Comparison of ENCODE assay signal across 14 cellular contexts in genomic region chr10:30041394-30042105, GRCh38. TPM values are rescaled to one million over a fixed set of nuclear protein-coding genes. Genes with fewer than 3 reads are reported as not detected.
DNase-seq lines count a peak whose midpoint lies in the region; ATAC-seq and TF ChIP-seq lines count a peak whose summit lies in the region.
"Had no signal": no experiment of that assay in that cellular context is flagged by ENCODE, and none has a peak within 500 bp of the region (broad histone marks: within the 10 kb centered on the region; RNA-seq: fewer than 3 reads in every experiment).

No MANE protein-coding gene starts in this region.

- H3K4me3 Mint-ChIP-seq in progenitor cell of endocrine pancreas (ENCODE audit: low read depth): no peak overlapping the region
- H3K4me3 Mint-ChIP-seq: activated naive CD8-positive, alpha-beta T cell treated with anti-CD3 and anti-CD28 coated beads, Interleukin-2, amount 50 U/mL, for 24 hours had no signal

- no peak for TF ChIP-seq CTCF in esophagus squamous epithelium (IDR thresholded peaks at IDR 0.05)
- no peak for TF ChIP-seq CTCF in psoas muscle (IDR thresholded peaks at IDR 0.05)
- TF ChIP-seq CTCF in progenitor cell of endocrine pancreas (IDR thresholded peaks at IDR 0.05; ENCODE audit: unreplicated experiment): no peak
- no peak for TF ChIP-seq CTCF in foreskin keratinocyte (conservative IDR thresholded peaks at IDR 0.05)

- H3K4me1 Mint-ChIP-seq in progenitor cell of endocrine pancreas (ENCODE audit: low read depth): peaks cover 24% of the 10 kb centered on the region

- H3K27ac Mint-ChIP-seq in progenitor cell of endocrine pancreas: no peak overlapping the region
- H3K27ac Mint-ChIP-seq: activated naive CD8-positive, alpha-beta T cell treated with anti-CD3 and anti-CD28 coated beads, Interleukin-2, amount 50 U/mL, for 24 hours had no signal

- H3K27me3 ChIP-seq in esophagus squamous epithelium (no peaks in the 10 kb centered on the region), psoas muscle (ENCODE audit: insufficient read depth in 3 of 3, low read length in 2 of 3) (no peaks in the 10 kb centered on the region), foreskin keratinocyte (peaks cover 15% of the 10 kb centered on the region)

- peaks cover 21% of the 10 kb centered on the region for H3K27me3 Mint-ChIP-seq in progenitor cell of endocrine pancreas

- WGBS in esophagus squamous epithelium, 2 donors: 45 to 57% methylated on average over 2 to 3 of the region's 3 CpGs
- WGBS in psoas muscle, 3 donors: 75 to 79% (median 75%) methylated on average over 3 of the region's 3 CpGs

- H3K9me3 Mint-ChIP-seq in progenitor cell of endocrine pancreas (ENCODE audit: low read depth): no peaks in the 10 kb centered on the region
- H3K9me3 Mint-ChIP-seq: activated naive CD8-positive, alpha-beta T cell treated with anti-CD3 and anti-CD28 coated beads, Interleukin-2, amount 50 U/mL, for 24 hours had no signal

- no peak for TF ChIP-seq POLR2A in esophagus squamous epithelium (IDR thresholded peaks at IDR 0.05)

- intact Hi-C loops in esophagus squamous epithelium (cut with DNase I): no loop called here
- intact Hi-C loops in psoas muscle (cut with DNase I): no loop called here

- H3K36me3 Mint-ChIP-seq in progenitor cell of endocrine pancreas (ENCODE audit: insufficient read depth): peaks cover 19% of the 10 kb centered on the region

- H3K27ac ChIP-seq in esophagus squamous epithelium (peak overlapping the region in 3 of 4 donors; percentile 31 to 69 (median 58)), psoas muscle (peak overlapping the region; percentile 59), foreskin keratinocyte (no peak overlapping the region)
- H3K27ac ChIP-seq: KMS-11, prostate gland had no signal

- H3K4me1 ChIP-seq in esophagus squamous epithelium (peaks cover 0 to 22% (median 6%) of the 10 kb centered on the region in 3 donors), psoas muscle (no peaks in the 10 kb centered on the region), foreskin keratinocyte (no peaks in the 10 kb centered on the region)
- H3K4me1 ChIP-seq: prostate gland had no signal

- H3K4me3 ChIP-seq in esophagus squamous epithelium (no peak overlapping the region), psoas muscle (no peak overlapping the region)
- H3K4me3 ChIP-seq: prostate gland had no signal

- ATAC-seq in psoas muscle (peak in 2 of 4 donors; percentile 26 to 41), HG03521 (IDR thresholded peaks at IDR 0.05; ENCODE audit: unreplicated experiment) (no peak), foreskin keratinocyte (no peak)
- ATAC-seq: activated naive CD8-positive, alpha-beta T cell treated with anti-CD3 and anti-CD28 coated beads, Interleukin-2, amount 50 U/mL, for 24 hours had no signal

- DNase-seq in GF-D8 (lab: John Stamatoyannopoulos, UW): peak; percentile 56
- DNase-seq in NOMO-1 (lab: John Stamatoyannopoulos, UW; ENCODE audit: unreplicated experiment in 2 of 2): peak; percentile 44 to 48
- no peak for DNase-seq in esophagus squamous epithelium (lab: John Stamatoyannopoulos, UW)
- no peak for DNase-seq in psoas muscle
- no peak for DNase-seq in NCI-H146 treated with DMSO at 0.1 percent for 48 hours (lab: John Stamatoyannopoulos, UW; ENCODE audit: unreplicated experiment)
- DNase-seq in progenitor cell of endocrine pancreas (ENCODE audit: low spot score, unreplicated experiment): no peak
- no peak for DNase-seq in foreskin keratinocyte
- DNase-seq: activated CD4-positive, CD25-positive, alpha-beta regulatory T cell; activated naive CD8-positive, alpha-beta T cell treated with anti-CD3 and anti-CD28 coated beads, Interleukin-2, amount 50 U/mL, for 24 hours; C1 segment of cervical spinal cord; NK-92 treated with Interleukin-12 subunit alpha and Interleukin-12 subunit beta, amount 100 ng/mL, for 24 hours had no signal

- H3K36me3 ChIP-seq in esophagus squamous epithelium (peaks cover 0 to 9% (median 0%) of the 10 kb centered on the region in 3 donors), psoas muscle (ENCODE audit: insufficient read depth in 1 of 2, low read depth in 1 of 2) (peaks cover 0 to 9% of the 10 kb centered on the region in 2 donors)
- H3K36me3 ChIP-seq: prostate gland had no signal

- H3K9me3 ChIP-seq in esophagus squamous epithelium (no peaks in the 10 kb centered on the region), psoas muscle (no peaks in the 10 kb centered on the region)
- H3K9me3 ChIP-seq: prostate gland had no signal

RNA-seq across cellular contexts. Expression of gene JCAD, which starts 17.8 kb away (rescaled TPM):
- total RNA-seq in esophagus squamous epithelium: 10 to 100 TPM in 1 of 4 donors, 1 to 10 TPM in 2, under 1 TPM in 1; 0.91 to 23.1 (median 5.5) TPM
- total RNA-seq in psoas muscle: 10 to 100 TPM; 10.9 to 22.5 (median 14.7) TPM
- polyA plus RNA-seq in psoas muscle: 1 to 10 TPM; 4.3 to 4.9 (median 4.7) TPM
- total RNA-seq in progenitor cell of endocrine pancreas: 13.4 and 15.8 TPM in 2 replicates
- total RNA-seq in foreskin keratinocyte: under 0.01 and 0.03 TPM in 2 replicates
- 0.01 TPM in 1 of 2 replicates, not detected in the other for polyA plus RNA-seq in foreskin keratinocyte

Comparison
In these comparisons a context has a peak if more than half of its experiments do, and no peak if none do; other contexts are left out.
1. DNase-seq: peak in GF-D8 (single experiment) and NOMO-1 (2 of 2); none in esophagus squamous epithelium (single experiment), psoas muscle (0 of 2), NCI-H146 treated with DMSO at 0.1 percent for 48 hours (single experiment), progenitor cell of endocrine pancreas (single experiment) and foreskin keratinocyte (0 of 2).